2 cellular contexts compared by ENCODE assay signal in genomic region chr4:105541420-105541819, GRCh38.
TF ChIP-seq lines count a peak whose summit lies in the region.

No MANE protein-coding gene starts in this region.

TF ChIP-seq in HepG2, 621 proteins besides CTCF, POLR2A, EP300 and RAD21:
- TF ChIP-seq MAF1 (CRISPR knock-in tag; IDR thresholded peaks at IDR 0.05; ENCODE audit: borderline replicate concordance), result no peak
- TF ChIP-seq ZNF619 (CRISPR knock-in tag; IDR thresholded peaks at IDR 0.05), result no peak
- no peak for TF ChIP-seq NFAT5 (CRISPR knock-in tag; IDR thresholded peaks at IDR 0.05)
- TF ChIP-seq YEATS2 (CRISPR knock-in tag; IDR thresholded peaks at IDR 0.05; ENCODE audit: borderline replicate concordance), result no peak
- TF ChIP-seq MNT (IDR thresholded peaks at IDR 0.05), result peak; percentile 49; the same call in 1 of the 2 replicates

TF ChIP-seq in K562, 482 proteins besides CTCF, POLR2A, EP300 and RAD21:
- TF ChIP-seq ZFP30 (CRISPR knock-in tag; IDR thresholded peaks at IDR 0.05; ENCODE audit: borderline replicate concordance) (no peak), E2F8 (IDR thresholded peaks at IDR 0.05; ENCODE audit: low read depth, partially characterized antibody) (no peak), ZNF764 (CRISPR knock-in tag; IDR thresholded peaks at IDR 0.05; ENCODE audit: low read depth) (no peak)
